8 cellular contexts compared by ENCODE assay signal in the genomic region with DNA sequence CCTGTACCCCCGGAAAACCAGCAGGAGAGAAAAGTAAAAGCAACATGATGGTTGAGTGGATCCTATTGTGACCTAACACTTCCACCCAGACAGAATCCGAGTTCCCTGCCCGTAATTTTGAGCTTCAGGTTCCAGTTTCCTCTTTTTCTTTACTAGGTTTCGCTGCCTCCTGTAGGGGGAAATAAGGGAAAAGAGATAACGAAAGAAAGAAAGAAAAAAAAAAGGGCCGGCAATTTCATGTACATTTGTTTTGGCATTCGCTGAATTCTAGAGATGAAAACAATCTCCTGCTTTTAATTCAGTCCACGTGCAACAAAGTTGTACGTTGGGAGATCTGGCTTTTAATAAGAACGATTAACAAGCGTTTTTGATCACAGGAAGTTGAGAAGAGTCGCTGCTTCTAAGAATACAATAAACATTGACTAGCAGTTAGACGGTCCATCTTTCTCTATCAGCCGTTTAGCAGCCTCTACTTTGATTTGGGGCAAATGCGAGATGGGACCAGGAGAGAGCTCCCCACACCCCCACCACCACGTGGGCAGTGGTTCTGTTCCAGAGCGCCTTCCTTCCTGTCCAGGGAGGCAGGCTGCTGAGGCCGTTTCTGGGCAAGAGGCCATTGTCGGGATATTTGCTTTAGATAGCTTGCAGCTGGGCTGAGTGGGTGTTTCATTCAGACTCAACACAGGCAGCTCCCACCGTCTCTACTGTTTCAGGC.
DNase-seq lines count a peak whose midpoint lies in the region; ATAC-seq and TF ChIP-seq lines count a peak whose summit lies in the region.

No MANE protein-coding gene starts in this region.

- peak overlapping the region in 1 of 3 donors; percentile 44 for H3K27ac Mint-ChIP-seq in IgD-negative memory B cell
- no peak overlapping the region for H3K27ac Mint-ChIP-seq in activated CD8-positive, alpha-beta memory T cell treated with anti-CD3 and anti-CD28 coated beads, Interleukin-2, amount 10 ng/mL, durations not matched to agents 7 days and 5 days

- peak; percentile 43 for TF ChIP-seq CTCF in AG10803 (conservative IDR thresholded peaks at IDR 0.05; ENCODE audit: low read length)

- H3K27me3 Mint-ChIP-seq in IgD-negative memory B cell, result peaks cover 9% of the 10 kb centered on the region
- H3K27me3 Mint-ChIP-seq in activated CD8-positive, alpha-beta memory T cell treated with anti-CD3 and anti-CD28 coated beads, Interleukin-2, amount 10 ng/mL, durations not matched to agents 7 days and 5 days, result peaks cover 16% of the 10 kb centered on the region

- ATAC-seq in activated CD8-positive, alpha-beta memory T cell treated with anti-CD3 and anti-CD28 coated beads, Interleukin-2, amount 10 ng/mL, durations not matched to agents 7 days and 5 days, result no peak
- ATAC-seq in HG03097 (IDR thresholded peaks at IDR 0.05; ENCODE audit: low FRiP score, unreplicated experiment) (no peak), GM21526 (IDR thresholded peaks at IDR 0.05; ENCODE audit: low FRiP score, unreplicated experiment) (no peak)

- H3K4me1 Mint-ChIP-seq in IgD-negative memory B cell, result peaks cover 13 to 22% (median 14%) of the 10 kb centered on the region in 3 donors
- H3K4me1 Mint-ChIP-seq in activated CD8-positive, alpha-beta memory T cell treated with anti-CD3 and anti-CD28 coated beads, Interleukin-2, amount 10 ng/mL, durations not matched to agents 7 days and 5 days, result peaks cover 8% of the 10 kb centered on the region

- intact Hi-C loops in posterior cingulate gyrus (cut with DNase I), result no loop called here

- H3K9me3 Mint-ChIP-seq in IgD-negative memory B cell, result peaks cover 0 to 5% (median 2%) of the 10 kb centered on the region in 3 donors
- no peaks in the 10 kb centered on the region for H3K9me3 Mint-ChIP-seq in activated CD8-positive, alpha-beta memory T cell treated with anti-CD3 and anti-CD28 coated beads, Interleukin-2, amount 10 ng/mL, durations not matched to agents 7 days and 5 days (ENCODE audit: low read depth)

- DNase-seq in AG10803 (ENCODE audit: low read depth) (peak; percentile 90), glomerular endothelial cell (ENCODE audit: extremely low read depth, low read depth, low spot score) (peak; percentile 42), posterior cingulate gyrus (peak in 9 of 10 donors; percentile 33 to 93 (median 50)), kidney glomerular epithelial cell (lab: John Stamatoyannopoulos, UW) (no peak)
- no peak for DNase-seq in activated CD8-positive, alpha-beta memory T cell treated with anti-CD3 and anti-CD28 coated beads, Interleukin-2, amount 10 ng/mL, durations not matched to agents 7 days and 5 days

- H3K36me3 Mint-ChIP-seq in IgD-negative memory B cell, result peaks cover 2% of the 10 kb centered on the region
- H3K36me3 Mint-ChIP-seq in activated CD8-positive, alpha-beta memory T cell treated with anti-CD3 and anti-CD28 coated beads, Interleukin-2, amount 10 ng/mL, durations not matched to agents 7 days and 5 days, result no peaks in the 10 kb centered on the region

- peak overlapping the region; percentile 73 to 86 (median 75) for H3K4me3 Mint-ChIP-seq in IgD-negative memory B cell
- peak overlapping the region; percentile 57 for H3K4me3 Mint-ChIP-seq in activated CD8-positive, alpha-beta memory T cell treated with anti-CD3 and anti-CD28 coated beads, Interleukin-2, amount 10 ng/mL, durations not matched to agents 7 days and 5 days

- CTCF ChIA-PET in activated CD8-positive, alpha-beta memory T cell treated with anti-CD3 and anti-CD28 coated beads, Interleukin-2, amount 10 ng/mL, durations not matched to agents 7 days and 5 days (lab: Charles Lee), result interaction anchor here (0.9 to 1.2 kb wide), 3 partner anchors 10 to 315 kb away, joined by 3 read pairs; no protein-coding TSS in a partner anchor

- peak overlapping the region; percentile 36 for H3K4me3 ChIP-seq in AG10803 (ENCODE audit: low read length)

Comparison
In these comparisons a context has a peak if more than half of its experiments do, and no peak if none do; other contexts are left out.
1. DNase-seq: peak in AG10803 (single experiment), glomerular endothelial cell (single experiment) and posterior cingulate gyrus (9 of 10); none in activated CD8-positive, alpha-beta memory T cell treated with anti-CD3 and anti-CD28 coated beads, Interleukin-2, amount 10 ng/mL, durations not matched to agents 7 days and 5 days (single experiment) and kidney glomerular epithelial cell (single experiment).